In the genomic region with DNA sequence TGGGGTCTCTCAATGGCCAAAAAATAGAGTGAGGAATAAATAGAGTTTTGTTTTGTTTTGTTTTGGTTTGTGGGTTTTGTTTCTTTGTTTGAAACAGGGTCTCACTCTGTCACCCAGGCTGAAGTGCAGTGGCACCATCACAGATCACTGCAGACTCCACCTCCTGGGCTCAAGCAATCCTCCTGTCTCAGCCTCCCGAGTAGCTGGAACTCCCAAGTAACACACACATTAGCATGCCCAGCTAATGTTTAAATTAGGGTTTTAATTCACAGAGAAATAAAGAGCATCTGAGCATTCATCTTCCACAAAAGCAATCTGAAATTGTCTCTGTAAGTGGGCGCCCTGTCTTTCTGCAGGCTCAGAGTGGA, we compare ENCODE assay signal across 1 cellular context.
TF ChIP-seq lines count a peak whose summit lies in the region.

No MANE protein-coding gene starts in this region.

TF ChIP-seq in HepG2, 621 proteins besides CTCF, POLR2A, EP300 and RAD21:
- TF ChIP-seq NBN (conservative IDR thresholded peaks at IDR 0.05), result no peak
- TF ChIP-seq AHR (CRISPR knock-in tag; IDR thresholded peaks at IDR 0.05), result no peak
- TF ChIP-seq, protein P1, sequence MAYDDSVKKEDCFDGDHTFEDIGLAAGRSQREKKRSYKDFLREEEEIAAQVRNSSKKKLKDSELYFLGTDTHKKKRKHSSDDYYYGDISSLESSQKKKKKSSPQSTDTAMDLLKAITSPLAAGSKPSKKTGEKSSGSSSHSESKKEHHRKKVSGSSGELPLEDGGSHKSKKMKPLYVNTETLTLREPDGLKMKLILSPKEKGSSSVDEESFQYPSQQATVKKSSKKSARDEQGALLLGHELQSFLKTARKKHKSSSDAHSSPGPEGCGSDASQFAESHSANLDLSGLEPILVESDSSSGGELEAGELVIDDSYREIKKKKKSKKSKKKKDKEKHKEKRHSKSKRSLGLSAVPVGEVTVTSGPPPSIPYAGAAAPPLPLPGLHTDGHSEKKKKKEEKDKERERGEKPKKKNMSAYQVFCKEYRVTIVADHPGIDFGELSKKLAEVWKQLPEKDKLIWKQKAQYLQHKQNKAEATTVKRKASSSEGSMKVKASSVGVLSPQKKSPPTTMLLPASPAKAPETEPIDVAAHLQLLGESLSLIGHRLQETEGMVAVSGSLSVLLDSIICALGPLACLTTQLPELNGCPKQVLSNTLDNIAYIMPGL (CRISPR knock-in tag; IDR thresholded peaks at IDR 0.05; ENCODE audit: borderline replicate concordance in 1 of 2, low read depth in 1 of 2), result 0 out of 4 replicates have a peak, but pooled peaks of 1 of the 2 experiments have one; percentile 9
- no peak for TF ChIP-seq CBX2 (IDR thresholded peaks at IDR 0.05; ENCODE audit: low read depth, low read length)
- TF ChIP-seq CBX2 (CRISPR knock-in tag; IDR thresholded peaks at IDR 0.05; ENCODE audit: low read depth), result no peak
- 0 out of 2 replicates have a peak, but pooled peaks have one; percentile 6 for TF ChIP-seq SPEN (CRISPR knock-in tag; IDR thresholded peaks at IDR 0.05; ENCODE audit: low read depth)
- TF ChIP-seq, protein P2, sequence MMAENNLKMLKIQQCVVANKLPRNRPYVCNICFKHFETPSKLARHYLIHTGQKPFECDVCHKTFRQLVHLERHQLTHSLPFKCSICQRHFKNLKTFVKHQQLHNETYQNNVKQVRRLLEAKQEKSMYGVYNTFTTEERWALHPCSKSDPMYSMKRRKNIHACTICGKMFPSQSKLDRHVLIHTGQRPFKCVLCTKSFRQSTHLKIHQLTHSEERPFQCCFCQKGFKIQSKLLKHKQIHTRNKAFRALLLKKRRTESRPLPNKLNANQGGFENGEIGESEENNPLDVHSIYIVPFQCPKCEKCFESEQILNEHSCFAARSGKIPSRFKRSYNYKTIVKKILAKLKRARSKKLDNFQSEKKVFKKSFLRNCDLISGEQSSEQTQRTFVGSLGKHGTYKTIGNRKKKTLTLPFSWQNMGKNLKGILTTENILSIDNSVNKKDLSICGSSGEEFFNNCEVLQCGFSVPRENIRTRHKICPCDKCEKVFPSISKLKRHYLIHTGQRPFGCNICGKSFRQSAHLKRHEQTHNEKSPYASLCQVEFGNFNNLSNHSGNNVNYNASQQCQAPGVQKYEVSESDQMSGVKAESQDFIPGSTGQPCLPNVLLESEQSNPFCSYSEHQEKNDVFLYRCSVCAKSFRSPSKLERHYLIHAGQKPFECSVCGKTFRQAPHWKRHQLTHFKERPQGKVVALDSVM (CRISPR knock-in tag; IDR thresholded peaks at IDR 0.05), result peak; percentile 92
